Comparison of ENCODE assay signal across 8 cellular contexts in genomic region chr1:119648620-119649004, GRCh38. TPM values are rescaled to one million over a fixed set of nuclear protein-coding genes. Genes with fewer than 3 reads are reported as not detected.
DNase-seq lines count a peak whose midpoint lies in the region; ATAC-seq, FAIRE-seq and TF ChIP-seq lines count a peak whose summit lies in the region.

No MANE protein-coding gene starts in this region.

- no peak for ATAC-seq in HG02885 (IDR thresholded peaks at IDR 0.05; ENCODE audit: poor library complexity, unreplicated experiment)
- no peak for ATAC-seq in HG02588 (IDR thresholded peaks at IDR 0.05; ENCODE audit: unreplicated experiment)

- peak overlapping the region; percentile 88 for H3K4me3 Mint-ChIP-seq in activated CD4-positive, alpha-beta T cell treated with anti-CD3 and anti-CD28 coated beads, Interleukin-2, amount 10 ng/mL, durations not matched to agents 24 days and 14 days

- H3K9me3 ChIP-seq in adrenal gland (replicated peaks in 1 of 3) (no peaks in the 10 kb centered on the region), kidney (ENCODE audit: control insufficient read depth in 1 of 2, low read length in 2 of 2) (no peaks in the 10 kb centered on the region)

- no peak for FAIRE-seq in kidney (lab: Jason Lieb, UNC)

- H3K36me3 Mint-ChIP-seq in activated CD4-positive, alpha-beta T cell treated with anti-CD3 and anti-CD28 coated beads, Interleukin-2, amount 10 ng/mL, durations not matched to agents 24 days and 14 days (ENCODE audit: low read depth): no peaks in the 10 kb centered on the region

- no peak for TF ChIP-seq POLR2A in adrenal gland (IDR thresholded peaks at IDR 0.05)

- TF ChIP-seq CTCF in adrenal gland (IDR thresholded peaks at IDR 0.05): no peak
- no peak for TF ChIP-seq CTCF in kidney (IDR thresholded peaks at IDR 0.05; ENCODE audit: borderline replicate concordance, extremely low read depth, insufficient read depth)

- H3K9me3 Mint-ChIP-seq in activated CD4-positive, alpha-beta T cell treated with anti-CD3 and anti-CD28 coated beads, Interleukin-2, amount 10 ng/mL, durations not matched to agents 24 days and 14 days: peaks cover 15% of the 10 kb centered on the region

- H3K4me1 ChIP-seq in adrenal gland (replicated peaks in 1 of 2) (peaks cover 0 to 19% of the 10 kb centered on the region in 2 donors), kidney (ENCODE audit: control insufficient read depth in 1 of 2, insufficient read depth in 1 of 2, low read depth in 1 of 2, low read length in 2 of 2) (peaks cover 8 to 15% of the 10 kb centered on the region in 2 donors)

- no peaks in the 10 kb centered on the region for H3K36me3 ChIP-seq in adrenal gland (replicated peaks in 1 of 2)
- no peaks in the 10 kb centered on the region for H3K36me3 ChIP-seq in kidney (ENCODE audit: control insufficient read depth in 1 of 2, insufficient read depth in 2 of 2, low read length in 2 of 2)

- no peak overlapping the region for H3K27ac Mint-ChIP-seq in activated CD4-positive, alpha-beta T cell treated with anti-CD3 and anti-CD28 coated beads, Interleukin-2, amount 10 ng/mL, durations not matched to agents 24 days and 14 days

- peaks cover 29% of the 10 kb centered on the region for H3K4me1 Mint-ChIP-seq in activated CD4-positive, alpha-beta T cell treated with anti-CD3 and anti-CD28 coated beads, Interleukin-2, amount 10 ng/mL, durations not matched to agents 24 days and 14 days

- WGBS in adrenal gland, 4 donors: 9 to 11% (median 10%) methylated on average over 10 of the region's 10 CpGs

- H3K27me3 Mint-ChIP-seq in activated CD4-positive, alpha-beta T cell treated with anti-CD3 and anti-CD28 coated beads, Interleukin-2, amount 10 ng/mL, durations not matched to agents 24 days and 14 days: peaks cover 83% of the 10 kb centered on the region

- no peaks in the 10 kb centered on the region for H3K27me3 ChIP-seq in adrenal gland

- peak overlapping the region; percentile 44 to 72 for H3K9ac ChIP-seq in kidney (ENCODE audit: low read length in 2 of 2)

- intact Hi-C loops in activated CD4-positive, alpha-beta T cell treated with anti-CD3 and anti-CD28 coated beads, Interleukin-2, amount 10 ng/mL, durations not matched to agents 24 days and 14 days (cut with micrococcal nuclease): loop anchor here (1.0 to 5.0 kb wide), 3 partner anchors 8 to 1511 kb away; no protein-coding TSS in a partner anchor
- intact Hi-C loops in adrenal gland (cut with DNase I): no loop called here
- intact Hi-C loops in kidney (cut with DNase I): no loop called here

- DNase-seq in activated CD4-positive, alpha-beta T cell treated with anti-CD3 and anti-CD28 coated beads, Interleukin-2, amount 10 ng/mL, durations not matched to agents 24 days and 14 days: no peak
- DNase-seq in activated CD4-positive, alpha-beta T cell treated with anti-CD3 and anti-CD28 coated beads for 4 hours: no peak
- no peak for DNase-seq in adrenal gland
- DNase-seq in kidney: no peak
- DNase-seq in substantia nigra (lab: John Stamatoyannopoulos, UW): no peak
- DNase-seq in COLO829 (ENCODE audit: low spot score): no peak

- H3K27ac ChIP-seq in adrenal gland: peak overlapping the region in 4 of 5 donors; percentile 37 to 94 (median 90)
- H3K27ac ChIP-seq in kidney (ENCODE audit: low read depth in 2 of 2, low read length in 2 of 2): peak overlapping the region; percentile 55 to 93
- peak overlapping the region; percentile 47 for H3K27ac ChIP-seq in substantia nigra (ENCODE audit: low read depth, low read length, poor library complexity, severe bottlenecking)

- H3K4me3 ChIP-seq in adrenal gland (peak overlapping the region in 2 of 4 donors; percentile 36 to 99), kidney (ENCODE audit: low read length in 2 of 2) (peak overlapping the region; percentile 51 to 94)

RNA-seq across cellular contexts. Expression of gene ZNF697, which starts 0.5 kb away (rescaled TPM):
- 4.5 and 4.8 TPM in 2 replicates for total RNA-seq in activated CD4-positive, alpha-beta T cell treated with anti-CD3 and anti-CD28 coated beads, Interleukin-2, amount 10 ng/mL, durations not matched to agents 24 days and 14 days
- 10 to 100 TPM in 1 of 8 donors, 1 to 10 TPM in 7; 2.8 to 14.5 (median 6.3) TPM for total RNA-seq in adrenal gland
- 1 to 10 TPM; 1.7 to 5.7 (median 1.9) TPM for polyA plus RNA-seq in adrenal gland
- total RNA-seq in kidney: 8.3 TPM
- polyA plus RNA-seq in kidney (ENCODE audit: insufficient read depth, low read depth, low replicate concordance): 4.1 TPM
